In genomic region chr18:58223717-58224424, GRCh38 we compare ENCODE assay signal across 2 cellular contexts.
TF ChIP-seq lines count a peak whose summit lies in the region.

No MANE protein-coding gene starts in this region.

TF ChIP-seq in IMR-90, 13 proteins besides CTCF, POLR2A, EP300 and RAD21:
- TF ChIP-seq SMC3 (IDR thresholded peaks at IDR 0.05; ENCODE audit: low read depth, low read length) (peak; percentile 16; the same call in 1 of the 2 replicates), NFE2L2 (IDR thresholded peaks at IDR 0.05; ENCODE audit: low read depth, low read length) (no peak), CHD1 (IDR thresholded peaks at IDR 0.05; ENCODE audit: low read depth, low read length) (no peak), FOS (IDR thresholded peaks at IDR 0.05; ENCODE audit: low read depth, low read length) (peak; percentile 87), BHLHE40 (IDR thresholded peaks at IDR 0.05; ENCODE audit: low read depth, low read length) (peak; percentile 97), MAFK (IDR thresholded peaks at IDR 0.05; ENCODE audit: low read depth, low read length) (0 out of 2 replicates have a peak, but pooled peaks have one; percentile 11), RCOR1 (IDR thresholded peaks at IDR 0.05; ENCODE audit: insufficient replicate concordance, low read length) (peak; percentile 79), CEBPB (IDR thresholded peaks at IDR 0.05; ENCODE audit: low read depth, low read length) (peak; percentile 87)
- TF ChIP-seq, protein P1, sequence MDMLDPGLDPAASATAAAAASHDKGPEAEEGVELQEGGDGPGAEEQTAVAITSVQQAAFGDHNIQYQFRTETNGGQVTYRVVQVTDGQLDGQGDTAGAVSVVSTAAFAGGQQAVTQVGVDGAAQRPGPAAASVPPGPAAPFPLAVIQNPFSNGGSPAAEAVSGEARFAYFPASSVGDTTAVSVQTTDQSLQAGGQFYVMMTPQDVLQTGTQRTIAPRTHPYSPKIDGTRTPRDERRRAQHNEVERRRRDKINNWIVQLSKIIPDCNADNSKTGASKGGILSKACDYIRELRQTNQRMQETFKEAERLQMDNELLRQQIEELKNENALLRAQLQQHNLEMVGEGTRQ (IDR thresholded peaks at IDR 0.05; ENCODE audit: low read depth, low read length) = peak; percentile 65

TF ChIP-seq in K562, 482 proteins besides CTCF, POLR2A, EP300 and RAD21 (continues in another document):
- TF ChIP-seq POLR2G (IDR thresholded peaks at IDR 0.05; ENCODE audit: low read depth, low read length) (no peak), CEBPG (CRISPR knock-in tag; IDR thresholded peaks at IDR 0.05) (no peak; the same call in 1 of the 2 replicates), CEBPG (tag; conservative IDR thresholded peaks at IDR 0.05 in 1 of 2, IDR thresholded peaks at IDR 0.05 in 1 of 2) (peak in 1 of 2 experiments; percentile 46; a peak in 1 of 4 replicates), RBM15 (IDR thresholded peaks at IDR 0.05; ENCODE audit: insufficient read depth, low read length) (no peak), RBBP5 (IDR thresholded peaks at IDR 0.05; ENCODE audit: borderline replicate concordance, insufficient read depth, low read length, poor library complexity, severe bottlenecking) (peak; percentile 27), SAFB (IDR thresholded peaks at IDR 0.05; ENCODE audit: borderline replicate concordance, low read depth, low read length) (no peak), CCNT2 (IDR thresholded peaks at IDR 0.05; ENCODE audit: borderline replicate concordance, extremely low read depth, insufficient read length, low read depth, low read length) (no peak), ATF1 (CRISPR knock-in tag; IDR thresholded peaks at IDR 0.05) (no peak), ATF1 (tag; IDR thresholded peaks at IDR 0.05) (peak; percentile 57; the same call in 1 of the 2 replicates), BHLHE40 (IDR thresholded peaks at IDR 0.05; ENCODE audit: low read length) (peak; percentile 95), NEUROD1 (IDR thresholded peaks at IDR 0.05; ENCODE audit: borderline replicate concordance, low read depth, low read length, partially characterized antibody) (no peak), ESRRA (IDR thresholded peaks at IDR 0.05; ENCODE audit: borderline replicate concordance, low read depth) (peak; percentile 83), POLR2AphosphoS2 (IDR thresholded peaks at IDR 0.05; ENCODE audit: low read length) (no peak), MEIS2 (IDR thresholded peaks at IDR 0.05; ENCODE audit: partially characterized antibody) (peak; percentile 38), TAF1 (IDR thresholded peaks at IDR 0.05; ENCODE audit: control insufficient read depth, extremely low read depth, insufficient read depth, low read length, severe bottlenecking) (no peak), ZNF324 (CRISPR knock-in tag; IDR thresholded peaks at IDR 0.05) (no peak), TFAP4 (CRISPR knock-in tag; IDR thresholded peaks at IDR 0.05; ENCODE audit: borderline replicate concordance) (peak; percentile 38; the same call in 1 of the 2 replicates), ZNF592 (IDR thresholded peaks at IDR 0.05) (no peak; the same call in 1 of the 2 replicates), ZNF253 (CRISPR knock-in tag; conservative IDR thresholded peaks at IDR 0.05) (no peak), ZNF75A (CRISPR knock-in tag; IDR thresholded peaks at IDR 0.05) (no peak), NR2C2 (CRISPR knock-in tag; IDR thresholded peaks at IDR 0.05) (no peak), NR2C2 (tag; IDR thresholded peaks at IDR 0.05) (peak; percentile 90), ARHGAP35 (IDR thresholded peaks at IDR 0.05; ENCODE audit: partially characterized antibody) (no peak), KDM1A (IDR thresholded peaks at IDR 0.05) (0 out of 4 replicates have a peak, but pooled peaks of 1 of the 2 experiments have one; percentile 7), JUNB (CRISPR knock-in tag; conservative IDR thresholded peaks at IDR 0.05) (no peak), ZNF436 (CRISPR knock-in tag; IDR thresholded peaks at IDR 0.05) (no peak), NFIC (IDR thresholded peaks at IDR 0.05) (peak; percentile 82), POLR2AphosphoS5 (IDR thresholded peaks at IDR 0.05; ENCODE audit: control insufficient read depth, insufficient read depth, low read depth, low read length) (0 out of 2 replicates have a peak, but pooled peaks have one; percentile 20), CREB3 (tag; conservative IDR thresholded peaks at IDR 0.05; ENCODE audit: low read depth) (no peak), DPF2 (IDR thresholded peaks at IDR 0.05) (peak; percentile 70), CEBPB (tag; IDR thresholded peaks at IDR 0.05) (peak; percentile 19; the same call in 1 of the 2 replicates)
- TF ChIP-seq, protein P2, sequence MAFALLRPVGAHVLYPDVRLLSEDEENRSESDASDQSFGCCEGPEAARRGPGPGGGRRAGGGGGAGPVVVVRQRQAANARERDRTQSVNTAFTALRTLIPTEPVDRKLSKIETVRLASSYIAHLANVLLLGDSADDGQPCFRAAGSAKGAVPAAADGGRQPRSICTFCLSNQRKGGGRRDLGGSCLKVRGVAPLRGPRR (CRISPR knock-in tag; IDR thresholded peaks at IDR 0.05) = no peak
- TF ChIP-seq, protein P3, sequence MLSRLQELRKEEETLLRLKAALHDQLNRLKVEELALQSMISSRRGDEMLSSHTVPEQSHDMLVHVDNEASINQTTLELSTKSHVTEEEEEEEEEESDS (CRISPR knock-in tag; IDR thresholded peaks at IDR 0.05) = no peak
- TF ChIP-seq, protein P4, sequence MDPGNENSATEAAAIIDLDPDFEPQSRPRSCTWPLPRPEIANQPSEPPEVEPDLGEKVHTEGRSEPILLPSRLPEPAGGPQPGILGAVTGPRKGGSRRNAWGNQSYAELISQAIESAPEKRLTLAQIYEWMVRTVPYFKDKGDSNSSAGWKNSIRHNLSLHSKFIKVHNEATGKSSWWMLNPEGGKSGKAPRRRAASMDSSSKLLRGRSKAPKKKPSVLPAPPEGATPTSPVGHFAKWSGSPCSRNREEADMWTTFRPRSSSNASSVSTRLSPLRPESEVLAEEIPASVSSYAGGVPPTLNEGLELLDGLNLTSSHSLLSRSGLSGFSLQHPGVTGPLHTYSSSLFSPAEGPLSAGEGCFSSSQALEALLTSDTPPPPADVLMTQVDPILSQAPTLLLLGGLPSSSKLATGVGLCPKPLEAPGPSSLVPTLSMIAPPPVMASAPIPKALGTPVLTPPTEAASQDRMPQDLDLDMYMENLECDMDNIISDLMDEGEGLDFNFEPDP (CRISPR knock-in tag; IDR thresholded peaks at IDR 0.05) = no peak
- TF ChIP-seq, protein P5, sequence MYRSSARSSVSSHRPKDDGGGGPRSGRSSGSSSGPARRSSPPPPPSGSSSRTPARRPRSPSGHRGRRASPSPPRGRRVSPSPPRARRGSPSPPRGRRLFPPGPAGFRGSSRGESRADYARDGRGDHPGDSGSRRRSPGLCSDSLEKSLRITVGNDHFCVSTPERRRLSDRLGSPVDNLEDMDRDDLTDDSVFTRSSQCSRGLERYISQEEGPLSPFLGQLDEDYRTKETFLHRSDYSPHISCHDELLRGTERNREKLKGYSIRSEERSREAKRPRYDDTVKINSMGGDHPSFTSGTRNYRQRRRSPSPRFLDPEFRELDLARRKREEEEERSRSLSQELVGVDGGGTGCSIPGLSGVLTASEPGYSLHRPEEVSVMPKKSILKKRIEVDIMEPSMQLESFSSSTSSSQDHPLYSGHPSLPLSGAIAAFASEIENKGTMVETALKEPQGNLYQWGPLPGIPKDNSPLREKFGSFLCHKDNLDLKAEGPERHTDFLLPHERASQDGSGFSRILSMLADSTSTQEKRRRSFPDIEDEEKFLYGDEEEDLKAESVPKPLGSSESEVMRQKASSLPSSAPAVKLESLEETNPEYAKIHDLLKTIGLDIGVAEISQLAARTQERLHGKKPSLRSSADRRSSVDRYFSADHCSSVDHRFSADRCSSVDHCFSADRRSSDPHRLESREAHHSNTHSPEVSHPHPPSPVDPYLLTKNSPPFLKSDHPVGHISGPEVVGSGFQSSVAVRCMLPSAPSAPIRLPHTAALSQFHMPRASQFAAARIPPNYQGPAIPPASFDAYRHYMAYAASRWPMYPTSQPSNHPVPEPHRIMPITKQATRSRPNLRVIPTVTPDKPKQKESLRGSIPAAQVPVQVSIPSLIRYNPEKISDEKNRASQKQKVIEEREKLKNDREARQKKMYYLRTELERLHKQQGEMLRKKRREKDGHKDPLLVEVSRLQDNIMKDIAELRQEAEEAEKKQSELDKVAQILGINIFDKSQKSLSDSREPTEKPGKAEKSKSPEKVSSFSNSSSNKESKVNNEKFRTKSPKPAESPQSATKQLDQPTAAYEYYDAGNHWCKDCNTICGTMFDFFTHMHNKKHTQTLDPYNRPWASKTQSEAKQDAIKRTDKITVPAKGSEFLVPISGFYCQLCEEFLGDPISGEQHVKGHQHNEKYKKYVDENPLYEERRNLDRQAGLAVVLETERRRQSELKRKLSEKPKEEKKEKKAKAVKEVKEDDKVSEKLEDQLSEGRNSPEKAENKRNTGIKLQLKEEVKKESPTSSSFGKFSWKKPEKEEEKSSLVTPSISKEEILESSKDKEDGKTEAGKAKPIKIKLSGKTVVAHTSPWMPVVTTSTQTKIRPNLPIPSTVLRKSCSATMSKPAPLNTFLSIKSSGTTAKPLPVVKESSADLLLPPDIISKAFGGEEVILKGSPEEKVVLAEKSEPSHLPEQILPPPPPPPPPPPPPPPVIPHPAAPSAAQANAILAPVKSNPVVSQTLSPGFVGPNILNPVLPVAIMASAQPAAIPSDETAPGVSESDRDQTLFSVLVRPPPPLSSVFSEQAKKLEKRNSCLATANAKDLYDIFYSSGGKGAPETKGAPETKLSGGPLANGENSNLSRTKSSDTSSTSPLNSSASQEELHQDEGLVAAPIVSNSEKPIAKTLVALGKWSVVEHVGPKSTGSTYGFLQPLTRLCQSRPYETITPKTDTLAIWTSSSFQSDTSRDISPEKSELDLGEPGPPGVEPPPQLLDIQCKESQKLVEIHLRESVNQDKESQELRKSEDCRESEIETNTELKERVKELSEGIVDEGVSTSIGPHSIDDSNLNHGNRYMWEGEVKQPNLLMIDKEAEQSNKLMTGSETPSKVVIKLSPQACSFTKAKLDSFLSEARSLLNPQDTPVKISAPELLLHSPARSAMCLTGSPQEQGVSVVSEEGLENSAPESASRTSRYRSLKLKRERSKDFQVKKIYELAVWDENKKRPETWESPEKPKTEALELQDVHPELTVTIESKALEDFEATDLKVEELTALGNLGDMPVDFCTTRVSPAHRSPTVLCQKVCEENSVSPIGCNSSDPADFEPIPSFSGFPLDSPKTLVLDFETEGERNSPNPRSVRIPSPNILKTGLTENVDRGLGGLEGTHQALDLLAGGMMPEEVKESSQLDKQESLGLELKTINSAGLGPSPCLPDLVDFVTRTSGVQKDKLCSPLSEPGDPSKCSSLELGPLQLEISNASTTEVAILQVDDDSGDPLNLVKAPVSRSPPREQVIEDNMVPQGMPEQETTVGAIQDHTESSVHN (IDR thresholded peaks at IDR 0.05; ENCODE audit: borderline replicate concordance in 1 of 2, low read depth in 1 of 2) = peak in 1 of 2 experiments; percentile 90; a peak in 2 of 4 replicates
- TF ChIP-seq, protein P6, sequence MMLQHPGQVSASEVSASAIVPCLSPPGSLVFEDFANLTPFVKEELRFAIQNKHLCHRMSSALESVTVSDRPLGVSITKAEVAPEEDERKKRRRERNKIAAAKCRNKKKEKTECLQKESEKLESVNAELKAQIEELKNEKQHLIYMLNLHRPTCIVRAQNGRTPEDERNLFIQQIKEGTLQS (IDR thresholded peaks at IDR 0.05) = peak; percentile 89
- TF ChIP-seq, protein P6 (CRISPR knock-in tag; conservative IDR thresholded peaks at IDR 0.05) = 0 out of 2 replicates have a peak, but pooled peaks have one; percentile 60
